In genomic region chr1:190665045-190665444, GRCh38 we compare ENCODE assay signal across 33 cellular contexts.
DNase-seq lines count a peak whose midpoint lies in the region; ATAC-seq, FAIRE-seq and TF ChIP-seq lines count a peak whose summit lies in the region.
"Had no signal": no experiment of that assay in that cellular context is flagged by ENCODE, and none has a peak within 500 bp of the region (broad histone marks: within the 10 kb centered on the region; RNA-seq: fewer than 3 reads in every experiment).

No MANE protein-coding gene starts in this region.

- TF ChIP-seq CTCF in HepG2 (CRISPR knock-in tag; IDR thresholded peaks at IDR 0.05) (no peak), right lobe of liver (IDR thresholded peaks at IDR 0.05) (no peak), A549 (IDR thresholded peaks at IDR 0.05) (no peak), IMR-90 (conservative IDR thresholded peaks at IDR 0.05; ENCODE audit: low read depth, low read length) (no peak), mesothelial cell of epicardium (IDR thresholded peaks at IDR 0.05; ENCODE audit: unreplicated experiment) (no peak)

- H3K79me1 ChIP-seq in IMR-90 (ENCODE audit: low read depth in 1 of 2, low read length in 2 of 2): no peaks in the 10 kb centered on the region

- no peak overlapping the region for H2BK5ac ChIP-seq in IMR-90 (ENCODE audit: low read depth, low read length, poor library complexity, severe bottlenecking)

- ATAC-seq in HepG2 (no peak), right lobe of liver (no peak), A549 (no peak), IMR-90 (ENCODE audit: low read depth) (no peak), GM19467 (IDR thresholded peaks at IDR 0.05; ENCODE audit: unreplicated experiment) (no peak)
- ATAC-seq: CD8-positive, alpha-beta T cell had no signal

- no peaks in the 10 kb centered on the region for H3K79me2 ChIP-seq in HepG2 (ENCODE audit: insufficient read depth, low read length)

- H3K27me3 Mint-ChIP-seq in mesothelial cell of epicardium (ENCODE audit: low read depth): peaks cover 2% of the 10 kb centered on the region
- H3K27me3 Mint-ChIP-seq: B cell; CD4-positive, alpha-beta memory T cell; CD4-positive, alpha-beta T cell; CD4-positive, CD25-positive, alpha-beta regulatory T cell; CD8-positive, alpha-beta memory T cell had no signal

- peaks cover 5% of the 10 kb centered on the region for H3K9me3 Mint-ChIP-seq in mesothelial cell of epicardium

- H2AFZ ChIP-seq in HepG2 (ENCODE audit: low read length): no peak overlapping the region
- H2AFZ ChIP-seq in IMR-90 (replicated peaks; ENCODE audit: low read length, poor library complexity): no peak overlapping the region

- no peak for TF ChIP-seq POLR2A in HepG2 (IDR thresholded peaks at IDR 0.05; ENCODE audit: insufficient read depth in 1 of 2, low read depth in 2 of 2, low read length in 2 of 2)
- TF ChIP-seq POLR2A in right lobe of liver (IDR thresholded peaks at IDR 0.05): no peak
- no peak for TF ChIP-seq POLR2A in A549 (IDR thresholded peaks at IDR 0.05; ENCODE audit: low read length)
- no peak for TF ChIP-seq POLR2A in IMR-90 (IDR thresholded peaks at IDR 0.05; ENCODE audit: low read depth, low read length)

- BruUV-seq in HepG2 (replicated peaks; lab: Mats Ljungman, UMichigan) (no TSS peak), IMR-90 (replicated peaks; lab: Mats Ljungman, UMichigan) (no TSS peak)

- H3K27me3 ChIP-seq in HepG2 (ENCODE audit: control insufficient read depth in 1 of 2, insufficient read depth in 2 of 2, low read length in 2 of 2) (no peaks in the 10 kb centered on the region), right lobe of liver (no peaks in the 10 kb centered on the region), IMR-90 (ENCODE audit: control insufficient read depth, insufficient read depth, low read length) (no peaks in the 10 kb centered on the region)
- H3K27me3 ChIP-seq: BE2C; BLaER1; BLaER1 treated with 17β-estradiol and CSF1 and Interleukin-3, amounts not matched to agents 10 nM and 100 nM had no signal

- DNase-seq in HepG2 (ENCODE audit: low spot score) (no peak), right lobe of liver (no peak), A549 (ENCODE audit: low read depth in 1 of 2, low spot score in 1 of 2) (no peak), IMR-90 (no peak), mesothelial cell of epicardium (ENCODE audit: low spot score in 2 of 2, unreplicated experiment in 2 of 2) (no peak)
- DNase-seq: 8988T; ACHN; AML-193; BE2C; C1 segment of cervical spinal cord; Caco-2; Calu3; CD4-positive, alpha-beta memory T cell; CD4-positive, alpha-beta T cell; CD4-positive, CD25-positive, alpha-beta regulatory T cell; CD8-positive, alpha-beta memory T cell; CD8-positive, alpha-beta T cell; COR-L47; DMS 273 treated with DMSO at 0.1 percent for 48 hours; DMS153; DMS53; DMS79; DMS79 treated with DMSO at 0.1 percent for 48 hours; DND-41; EL had no signal

- H3K18ac ChIP-seq in IMR-90 (ENCODE audit: low read depth, low read length): no peak overlapping the region

- H3K9me1 ChIP-seq in IMR-90 (ENCODE audit: insufficient read depth, low read length): no peaks in the 10 kb centered on the region

- H2BK20ac ChIP-seq in IMR-90 (ENCODE audit: low read depth, low read length): no peak overlapping the region

- dilution Hi-C loops in IMR-90 (cut with HindIII; ENCODE audit: low sequenced_read_pairs, unreplicated experiment): no loop called here

- H3K4me3 Mint-ChIP-seq in mesothelial cell of epicardium: no peak overlapping the region
- H3K4me3 Mint-ChIP-seq: B cell; CD14-positive monocyte; CD4-positive, alpha-beta memory T cell; CD4-positive, alpha-beta T cell; CD4-positive, CD25-positive, alpha-beta regulatory T cell; CD8-positive, alpha-beta memory T cell; CD8-positive, alpha-beta T cell had no signal

- no peak overlapping the region for H4K8ac ChIP-seq in IMR-90 (ENCODE audit: low read depth in 2 of 2, low read length in 2 of 2)

- H3K4ac ChIP-seq in IMR-90 (ENCODE audit: low read depth, low read length): no peak overlapping the region

- no peak for FAIRE-seq in HepG2 (lab: Jason Lieb, UNC)
- FAIRE-seq in A549 (lab: Jason Lieb, UNC): no peak
- FAIRE-seq: A204.1 had no signal

- H2AK9ac ChIP-seq in IMR-90 (replicated peaks; ENCODE audit: low read depth, low read length, poor library complexity): no peak overlapping the region

- TF ChIP-seq RAD21 in HepG2 (CRISPR knock-in tag; IDR thresholded peaks at IDR 0.05) (no peak), A549 (conservative IDR thresholded peaks at IDR 0.05 in 1 of 2, IDR thresholded peaks at IDR 0.05 in 1 of 2) (no peak), IMR-90 (IDR thresholded peaks at IDR 0.05; ENCODE audit: low read length) (no peak)

- H3K27ac Mint-ChIP-seq in mesothelial cell of epicardium: no peak overlapping the region
- H3K27ac Mint-ChIP-seq: B cell; CD14-positive monocyte; CD4-positive, alpha-beta memory T cell; CD4-positive, alpha-beta T cell; CD4-positive, CD25-positive, alpha-beta regulatory T cell; CD8-positive, alpha-beta memory T cell; CD8-positive, alpha-beta T cell had no signal

- CTCF ChIA-PET in HepG2 (lab: Yijun Ruan, JAX; ENCODE audit: low intra/inter-chr PET ratio, low total read pairs): no interaction called here
- CTCF ChIA-PET in A549 (lab: Yijun Ruan, JAX): no interaction called here
- CTCF ChIA-PET in IMR-90 (lab: Yijun Ruan, JAX): no interaction called here

- peaks cover 5% of the 10 kb centered on the region for H3K4me1 Mint-ChIP-seq in mesothelial cell of epicardium
- H3K4me1 Mint-ChIP-seq: B cell; CD14-positive monocyte; CD4-positive, alpha-beta memory T cell; CD4-positive, CD25-positive, alpha-beta regulatory T cell; CD8-positive, alpha-beta memory T cell had no signal

- H3K23ac ChIP-seq in IMR-90 (ENCODE audit: low read depth, low read length): no peak overlapping the region

- H3K27ac ChIP-seq in HepG2 (ENCODE audit: extremely low read length, insufficient read depth, low read length): no peak overlapping the region
- H3K27ac ChIP-seq in right lobe of liver: no peak overlapping the region
- H3K27ac ChIP-seq in A549: no peak overlapping the region
- no peak overlapping the region for H3K27ac ChIP-seq in IMR-90 (ENCODE audit: insufficient read depth, low read length)
- H3K27ac ChIP-seq: 22Rv1; BLaER1; BLaER1 treated with 17β-estradiol and CSF1 and Interleukin-3, amounts not matched to agents 10 nM and 100 nM; C4-2B had no signal

- H3K9me3 ChIP-seq in HepG2 (ENCODE audit: low read length) (no peaks in the 10 kb centered on the region), right lobe of liver (no peaks in the 10 kb centered on the region), A549 (no peaks in the 10 kb centered on the region), IMR-90 (ENCODE audit: control insufficient read depth, insufficient read depth, low read length) (no peaks in the 10 kb centered on the region)
- H3K9me3 ChIP-seq: BE2C; BLaER1; BLaER1 treated with 17β-estradiol and CSF1 and Interleukin-3, amounts not matched to agents 10 nM and 100 nM; Caco-2 had no signal

- H3K4me1 ChIP-seq in HepG2 (ENCODE audit: insufficient read depth, low read length) (peaks cover 10% of the 10 kb centered on the region), right lobe of liver (no peaks in the 10 kb centered on the region), A549 (no peaks in the 10 kb centered on the region), IMR-90 (ENCODE audit: control insufficient read depth, insufficient read depth, low read length) (no peaks in the 10 kb centered on the region)
- H3K4me1 ChIP-seq: BE2C; BLaER1; BLaER1 treated with 17β-estradiol and CSF1 and Interleukin-3, amounts not matched to agents 10 nM and 100 nM; Caco-2 had no signal

- H2AK5ac ChIP-seq in IMR-90 (ENCODE audit: low read depth, low read length): no peak overlapping the region

- POLR2A ChIA-PET in HepG2 (lab: Yijun Ruan, JAX) (no interaction called here), A549 (lab: Yijun Ruan, JAX) (no interaction called here), IMR-90 (lab: Charles Lee; ENCODE audit: unreplicated experiment) (no interaction called here)

- intact Hi-C loops in HepG2 (cut with micrococcal nuclease; ENCODE audit: unreplicated experiment) (no loop called here), right lobe of liver (cut with DNase I) (no loop called here), IMR-90 (cut with micrococcal nuclease) (no loop called here)

- H3K36me3 ChIP-seq in HepG2 (replicated peaks in 1 of 2; ENCODE audit: control insufficient read depth in 1 of 2, insufficient read depth in 2 of 2, low read length in 2 of 2): no peaks in the 10 kb centered on the region
- H3K36me3 ChIP-seq in right lobe of liver: no peaks in the 10 kb centered on the region
- no peaks in the 10 kb centered on the region for H3K36me3 ChIP-seq in IMR-90 (ENCODE audit: control insufficient read depth, insufficient read depth, low read length)
- H3K36me3 ChIP-seq: BE2C; BLaER1; BLaER1 treated with 17β-estradiol and CSF1 and Interleukin-3, amounts not matched to agents 10 nM and 100 nM had no signal

- H4K5ac ChIP-seq in IMR-90 (ENCODE audit: low read depth, low read length): no peak overlapping the region

- no peak overlapping the region for H4K91ac ChIP-seq in IMR-90 (ENCODE audit: insufficient read depth, low read depth, low read length)

- no peak overlapping the region for H3K56ac ChIP-seq in IMR-90 (ENCODE audit: extremely low read depth, insufficient read depth, low read length)

- TF ChIP-seq EP300 in HepG2 (IDR thresholded peaks at IDR 0.05; ENCODE audit: low read depth in 2 of 2, low read length in 2 of 2) (no peak), HepG2 (CRISPR knock-in tag; IDR thresholded peaks at IDR 0.05; ENCODE audit: borderline replicate concordance) (no peak), A549 (IDR thresholded peaks at IDR 0.05) (no peak)

- H2BK15ac ChIP-seq in IMR-90 (ENCODE audit: low read depth, low read length): no peak overlapping the region

- no peaks in the 10 kb centered on the region for H3K36me3 Mint-ChIP-seq in mesothelial cell of epicardium
- H3K36me3 Mint-ChIP-seq: CD14-positive monocyte; CD4-positive, alpha-beta memory T cell; CD4-positive, CD25-positive, alpha-beta regulatory T cell; CD8-positive, alpha-beta memory T cell; CD8-positive, alpha-beta T cell had no signal

- no peak overlapping the region for H2BK120ac ChIP-seq in IMR-90 (ENCODE audit: low read depth, low read length)

- H3K4me2 ChIP-seq in HepG2 (ENCODE audit: low read depth, low read length) (no peak overlapping the region), A549 (no peak overlapping the region), IMR-90 (ENCODE audit: low read depth, low read length) (no peak overlapping the region)
- H3K4me2 ChIP-seq: BLaER1; BLaER1 treated with 17β-estradiol and CSF1 and Interleukin-3, amounts not matched to agents 10 nM and 100 nM had no signal

- no peak overlapping the region for H3K14ac ChIP-seq in IMR-90 (replicated peaks; ENCODE audit: low read depth, low read length)

- H3K4me3 ChIP-seq in HepG2 (replicated peaks in 1 of 3; ENCODE audit: insufficient read depth in 1 of 3, low read depth in 2 of 3, low read length in 3 of 3) (no peak overlapping the region), right lobe of liver (no peak overlapping the region), A549 (no peak overlapping the region), IMR-90 (ENCODE audit: insufficient read depth, low read depth, low read length) (no peak overlapping the region)
- H3K4me3 ChIP-seq: BLaER1; BLaER1 treated with 17β-estradiol and CSF1 and Interleukin-3, amounts not matched to agents 10 nM and 100 nM had no signal

- H3K9ac ChIP-seq in HepG2 (ENCODE audit: insufficient read depth, low read depth, low read length) (no peak overlapping the region), IMR-90 (ENCODE audit: low read depth, low read length) (no peak overlapping the region)
- H3K9ac ChIP-seq: BLaER1; BLaER1 treated with 17β-estradiol and CSF1 and Interleukin-3, amounts not matched to agents 10 nM and 100 nM had no signal

- H4K20me1 ChIP-seq in HepG2 (ENCODE audit: insufficient read depth, low read length): no peaks in the 10 kb centered on the region
- H4K20me1 ChIP-seq in IMR-90 (ENCODE audit: insufficient read depth, low read length): no peaks in the 10 kb centered on the region
- H4K20me1 ChIP-seq: BLaER1; BLaER1 treated with 17β-estradiol and CSF1 and Interleukin-3, amounts not matched to agents 10 nM and 100 nM had no signal

- in situ Hi-C loops in HepG2 (cut with HindIII; ENCODE audit: extremely low pct_ligation_motif_present, low pct_unique_long_range_greater_than_20kb) (no loop called here), IMR-90 (cut with MboI; ENCODE audit: low sequenced_read_pairs) (no loop called here)
